Comparison of ENCODE assay signal across 10 cellular contexts in the genomic region with DNA sequence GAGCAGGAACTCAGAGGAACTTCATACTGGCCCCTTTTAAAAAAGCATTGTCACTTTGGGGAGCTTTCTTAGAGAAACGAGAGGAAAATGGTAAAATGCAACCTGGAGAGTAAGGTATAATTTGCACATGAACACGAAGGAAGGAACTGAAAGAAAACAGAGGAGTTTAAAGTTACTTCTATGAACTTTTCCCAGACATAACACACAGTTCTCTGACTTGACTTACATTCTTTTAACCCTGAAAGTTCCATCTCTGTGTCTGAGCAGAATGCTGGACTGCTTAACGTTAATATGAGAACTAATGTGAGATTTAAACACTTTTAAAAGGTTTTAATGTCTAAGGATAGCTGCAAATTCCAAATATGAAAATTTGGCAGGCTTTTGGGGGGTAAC.
DNase-seq lines count a peak whose midpoint lies in the region; ATAC-seq and TF ChIP-seq lines count a peak whose summit lies in the region.
"Had no signal": no experiment of that assay in that cellular context is flagged by ENCODE, and none has a peak within 500 bp of the region (broad histone marks: within the 10 kb centered on the region; RNA-seq: fewer than 3 reads in every experiment).

No MANE protein-coding gene starts in this region.

- no peak for ATAC-seq in GM21515 (IDR thresholded peaks at IDR 0.05; ENCODE audit: unreplicated experiment)

- H3K9me3 ChIP-seq in SK-N-MC (ENCODE audit: low read depth, low read length), result no peaks in the 10 kb centered on the region
- no peaks in the 10 kb centered on the region for H3K9me3 ChIP-seq in duodenal mucosa (ENCODE audit: control insufficient read depth in 1 of 2, low read length in 2 of 2)
- no peaks in the 10 kb centered on the region for H3K9me3 ChIP-seq in muscle layer of colon (ENCODE audit: low read length)
- no peaks in the 10 kb centered on the region for H3K9me3 ChIP-seq in transverse colon

- in situ Hi-C loops in transverse colon (cut with MboI; ENCODE audit: low pct_ligation_motif_present in 1 of 4, low pct_unique_long_range_greater_than_20kb in 1 of 4, low sequenced_read_pairs in 3 of 4), result no loop called here

- no peak for TF ChIP-seq POLR2A in transverse colon (IDR thresholded peaks at IDR 0.05)

- H3K9ac ChIP-seq in SK-N-MC (ENCODE audit: insufficient read length), result peak overlapping the region; percentile 46
- peak overlapping the region in 1 of 2 donors; percentile 5 for H3K9ac ChIP-seq in duodenal mucosa (ENCODE audit: low read depth in 1 of 2, low read length in 2 of 2)
- H3K9ac ChIP-seq in muscle layer of colon (ENCODE audit: low read length), result peak overlapping the region; percentile 17

- H3K36me3 ChIP-seq in SK-N-MC (ENCODE audit: insufficient read depth, low read length), result no peaks in the 10 kb centered on the region
- H3K36me3 ChIP-seq in duodenal mucosa (ENCODE audit: control insufficient read depth in 1 of 2, insufficient read depth in 2 of 2, low read length in 2 of 2), result no peaks in the 10 kb centered on the region
- H3K36me3 ChIP-seq in muscle layer of colon (ENCODE audit: insufficient read depth, low read length), result no peaks in the 10 kb centered on the region
- H3K36me3 ChIP-seq in transverse colon, result no peaks in the 10 kb centered on the region

- no peak for DNase-seq in SK-N-MC (ENCODE audit: low read depth, low spot score)
- DNase-seq in transverse colon, result no peak
- no peak for DNase-seq in NCI-H345 (lab: John Stamatoyannopoulos, UW)
- DNase-seq in NK-92 (lab: John Stamatoyannopoulos, UW; ENCODE audit: unreplicated experiment), result no peak
- DNase-seq in SK-N-DZ (ENCODE audit: low spot score), result no peak
- DNase-seq: stimulated activated naive CD4-positive, alpha-beta T cell had no signal

- H3K27ac ChIP-seq in SK-N-MC (peak overlapping the region; percentile 83), duodenal mucosa (ENCODE audit: low read depth, low read length) (peak overlapping the region; percentile 41), muscle layer of colon (ENCODE audit: low read depth, low read length) (peak overlapping the region; percentile 91), transverse colon (peak overlapping the region; percentile 81 to 88 (median 84))
- H3K27ac ChIP-seq: HL-60 had no signal

- H3K27me3 ChIP-seq in duodenal mucosa (ENCODE audit: control insufficient read depth in 1 of 2, insufficient read depth in 2 of 2, low read length in 2 of 2) (no peaks in the 10 kb centered on the region), muscle layer of colon (ENCODE audit: control insufficient read depth in 1 of 2, insufficient read depth in 2 of 2, low read length in 2 of 2) (no peaks in the 10 kb centered on the region), transverse colon (no peaks in the 10 kb centered on the region)

- intact Hi-C loops in transverse colon (cut with DNase I; ENCODE audit: low total_unique reads), result no loop called here

- peaks cover 4 to 25% of the 10 kb centered on the region in 2 donors for H3K4me1 ChIP-seq in duodenal mucosa (ENCODE audit: control insufficient read depth in 1 of 2, insufficient read depth in 2 of 2, low read length in 2 of 2)
- H3K4me1 ChIP-seq in muscle layer of colon (ENCODE audit: insufficient read depth, low read length), result peaks cover 59% of the 10 kb centered on the region
- peaks cover 6 to 52% (median 34%) of the 10 kb centered on the region in 4 donors for H3K4me1 ChIP-seq in transverse colon

- H3K4me3 ChIP-seq in SK-N-MC (peak overlapping the region; percentile 70), duodenal mucosa (ENCODE audit: low read depth in 1 of 2, low read length in 2 of 2) (peak overlapping the region; percentile 10 to 23), muscle layer of colon (ENCODE audit: low read depth in 1 of 2, low read length in 2 of 2) (peak overlapping the region; percentile 44 to 74), transverse colon (peak overlapping the region in 3 of 4 donors; percentile 19 to 41 (median 25))

- 21 to 37% methylated on average over 3 of the region's 3 CpGs for WGBS in transverse colon (ENCODE audit: low coverage in 1 of 2), 2 donors

- TF ChIP-seq CTCF in transverse colon (IDR thresholded peaks at IDR 0.05), result no peak

- TF ChIP-seq EP300 in transverse colon (IDR thresholded peaks at IDR 0.05; ENCODE audit: low read depth), result no peak

Comparison
In these comparisons a context has a peak if more than half of its experiments do, and no peak if none do; other contexts are left out.
1. H3K27ac ChIP-seq: peak in every context shown above with its lines; median percentile 91 in muscle layer of colon; 84 in transverse colon; 83 in SK-N-MC; 41 in duodenal mucosa.
2. H3K4me3 ChIP-seq: peak in every context shown above with its lines; median percentile 70 in SK-N-MC; 59 in muscle layer of colon; 25 in transverse colon; 16 in duodenal mucosa.